In genomic region chr2:130145006-130145414, GRCh38 we compare ENCODE assay signal across 8 cellular contexts. TPM values are rescaled to one million over a fixed set of nuclear protein-coding genes. Genes with fewer than 3 reads are reported as not detected.
DNase-seq lines count a peak whose midpoint lies in the region; ATAC-seq and TF ChIP-seq lines count a peak whose summit lies in the region.
"Not testable (repeated sequence)": the region's sequence is repeated elsewhere in the genome, so short reads cannot be mapped to it uniquely, and the experiment has no call there.

CCDC74B (minus strand) TSS chr2:130145112; CDS start chr2:130144996, 116 bp downstream.

- H3K36me3 Mint-ChIP-seq in activated CD4-positive, alpha-beta T cell treated with anti-CD3 and anti-CD28 coated beads for 36 hours (ENCODE audit: low read depth); central memory CD8-positive, alpha-beta T cell (ENCODE audit: insufficient read depth): not testable (repeated sequence)

- H3K9me3 ChIP-seq in AG04450 (ENCODE audit: control insufficient read depth, insufficient read depth, low read length), result not testable (repeated sequence)

- not testable (repeated sequence) for TF ChIP-seq CTCF in AG04450 (IDR thresholded peaks at IDR 0.05; ENCODE audit: low read depth, low read length)

- not testable (repeated sequence) for H3K27me3 ChIP-seq in AG04450 (ENCODE audit: control insufficient read depth, insufficient read depth, low read length)

- H3K4me3 ChIP-seq in AG04450 (ENCODE audit: low read depth, low read length), result peak within 1 kb of the TSS; percentile 47

- ATAC-seq in GM19328 (IDR thresholded peaks at IDR 0.05; ENCODE audit: unreplicated experiment) (peak; percentile 87), HG03097 (IDR thresholded peaks at IDR 0.05; ENCODE audit: low FRiP score, unreplicated experiment) (peak; percentile 93), left colon (peak; percentile 94)
- ATAC-seq in activated CD4-positive, alpha-beta T cell treated with anti-CD3 and anti-CD28 coated beads for 36 hours, result peak; percentile 90
- ATAC-seq in central memory CD8-positive, alpha-beta T cell (replicated peaks; ENCODE audit: extremely low read depth, poor library complexity, severe bottlenecking), result peak; percentile 74

- not testable (repeated sequence) for DNase-seq in AG04450 (ENCODE audit: low read depth, low spot score)
- peak; percentile 82 for DNase-seq in NCI-H2227 (lab: John Stamatoyannopoulos, UW; ENCODE audit: unreplicated experiment)
- DNase-seq in activated CD4-positive, alpha-beta T cell treated with anti-CD3 and anti-CD28 coated beads for 36 hours, result peak; percentile 80
- DNase-seq in central memory CD8-positive, alpha-beta T cell (ENCODE audit: low spot score in 2 of 2), result peak in 1 of 2 donors; percentile 38
- DNase-seq in left colon, result peak; percentile 42 to 63
- peak in 3 of 4 experiments; percentile 11 to 45 (median 24) for DNase-seq in stimulated activated CD4-positive, alpha-beta T cell treated with anti-CD3 and anti-CD28 coated beads, Interleukin-1b, Interleukin-23, amount 100 ng/mL, for 24 hours (ENCODE audit: low read depth in 4 of 4, low spot score in 1 of 4)

- CTCF ChIA-PET in AG04450 (lab: Charles Lee); activated CD4-positive, alpha-beta T cell treated with anti-CD3 and anti-CD28 coated beads for 36 hours (lab: Charles Lee): not testable (repeated sequence)

- H3K27ac Mint-ChIP-seq in activated CD4-positive, alpha-beta T cell treated with anti-CD3 and anti-CD28 coated beads for 36 hours, result not testable (repeated sequence)
- H3K27ac Mint-ChIP-seq in central memory CD8-positive, alpha-beta T cell (ENCODE audit: low read depth), result peak within 1 kb of the TSS; percentile 51

- not testable (repeated sequence) for H3K27ac ChIP-seq in AG04450 (ENCODE audit: low read depth, low read length)

- H3K27me3 Mint-ChIP-seq in activated CD4-positive, alpha-beta T cell treated with anti-CD3 and anti-CD28 coated beads for 36 hours, result peaks cover 13% of the 10 kb centered on the region
- H3K27me3 Mint-ChIP-seq in central memory CD8-positive, alpha-beta T cell, result not testable (repeated sequence)

- intact Hi-C loops in activated CD4-positive, alpha-beta T cell treated with anti-CD3 and anti-CD28 coated beads for 36 hours (cut with DNase I, micrococcal nuclease), result loop anchor here in 1 of 2 experiments (1.0 kb wide), 1 partner anchor 36 kb away; the partner anchor contains the start of gene SMPD4
- intact Hi-C loops in left colon (cut with DNase I, micrococcal nuclease), result not testable (repeated sequence)

- H3K9me3 Mint-ChIP-seq in activated CD4-positive, alpha-beta T cell treated with anti-CD3 and anti-CD28 coated beads for 36 hours (ENCODE audit: low read depth); central memory CD8-positive, alpha-beta T cell: not testable (repeated sequence)

- not testable (repeated sequence) for H3K4me1 Mint-ChIP-seq in activated CD4-positive, alpha-beta T cell treated with anti-CD3 and anti-CD28 coated beads for 36 hours; central memory CD8-positive, alpha-beta T cell

- POLR2A ChIA-PET in AG04450 (lab: Yijun Ruan, JAX), result interaction anchor here (0.6 to 1.0 kb wide), 2 partner anchors 37 to 48 kb away, joined by 3 read pairs; partner anchors contain the start of gene SMPD4
- POLR2A ChIA-PET in activated CD4-positive, alpha-beta T cell treated with anti-CD3 and anti-CD28 coated beads for 36 hours (lab: Charles Lee), result not testable (repeated sequence)

- H3K4me3 Mint-ChIP-seq in activated CD4-positive, alpha-beta T cell treated with anti-CD3 and anti-CD28 coated beads for 36 hours, result peak within 1 kb of the TSS; percentile 65
- peak within 1 kb of the TSS; percentile 70 for H3K4me3 Mint-ChIP-seq in central memory CD8-positive, alpha-beta T cell

RNA-seq across cellular contexts. Expression of gene CCDC74B, which starts in this region (rescaled TPM):
- 3.8 and 4.2 TPM in 2 replicates for polyA plus RNA-seq in AG04450 (2011; rRNA removed)
- polyA minus RNA-seq in AG04450 (2011; rRNA and poly(A)+ RNA removed), result 1.1 and 1.2 TPM in 2 replicates
- 1 to 10 TPM; 2.5 to 3.2 TPM for total RNA-seq in activated CD4-positive, alpha-beta T cell treated with anti-CD3 and anti-CD28 coated beads for 36 hours
- under 1 TPM; 0.49 to 0.73 TPM for total RNA-seq in left colon

Comparison
In these comparisons a context has a peak if more than half of its experiments do, and no peak if none do; other contexts are left out.
1. Peak in DNase-seq and ATAC-seq in left colon; RNA of the gene not detected or under 1 TPM.